In the genomic region with DNA sequence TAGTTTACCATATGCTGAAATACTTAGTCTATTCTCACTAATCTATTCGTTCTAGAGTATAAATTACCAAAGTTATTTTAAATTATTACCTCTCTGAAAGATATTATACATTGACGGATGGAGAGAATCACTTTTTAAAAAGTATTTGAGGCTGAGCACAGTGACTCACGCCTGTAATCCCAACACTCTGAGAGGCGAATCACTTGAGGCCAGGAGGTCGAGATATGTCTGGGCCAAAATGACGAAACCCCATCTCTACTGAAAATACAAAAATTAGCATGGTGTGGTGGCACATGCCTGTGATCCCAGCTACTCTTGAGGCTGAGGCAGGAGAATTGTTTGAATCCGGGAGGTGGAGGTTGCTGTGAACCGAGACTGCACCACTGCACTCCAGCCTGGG, we compare ENCODE assay signal across 24 cellular contexts.
"Had no signal": no experiment of that assay in that cellular context is flagged by ENCODE, and none has a peak within 500 bp of the region (broad histone marks: within the 10 kb centered on the region; RNA-seq: fewer than 3 reads in every experiment).

No MANE protein-coding gene starts in this region.

- H3K27me3 ChIP-seq: body of pancreas, breast epithelium, colonic mucosa, esophagus squamous epithelium, gastroesophageal sphincter, heart right ventricle had no signal

- H3K27ac ChIP-seq: body of pancreas, breast epithelium, colonic mucosa, epithelial cell of prostate, esophagus squamous epithelium, gastroesophageal sphincter, heart right ventricle had no signal

- H3K4me1 ChIP-seq: breast epithelium, colonic mucosa had no signal

- ATAC-seq: activated CD4-positive, alpha-beta T cell treated with anti-CD3 and anti-CD28 coated beads for 36 hours; activated T-cell treated with anti-CD3 and anti-CD28 coated beads, Interleukin-2, amount 50 U/mL, for 72 hours; body of pancreas; gastroesophageal sphincter; heart right ventricle had no signal

- H3K4me3 ChIP-seq: body of pancreas, breast epithelium, colonic mucosa, esophagus squamous epithelium, gastroesophageal sphincter, heart right ventricle had no signal

- H3K9me3 ChIP-seq: body of pancreas, breast epithelium, colonic mucosa, esophagus squamous epithelium, gastroesophageal sphincter, heart right ventricle had no signal

- H3K36me3 ChIP-seq: breast epithelium, colonic mucosa, esophagus squamous epithelium, gastroesophageal sphincter, heart right ventricle had no signal

- DNase-seq: activated CD4-positive, alpha-beta memory T cell treated with anti-CD3 and anti-CD28 coated beads, Interleukin-2, amount 10 ng/mL, durations not matched to agents 7 days and 5 days; activated CD4-positive, alpha-beta T cell treated with anti-CD3 and anti-CD28 coated beads for 36 hours; activated CD4-positive, alpha-beta T cell treated with anti-CD3 and anti-CD28 coated beads, Interleukin-2, amount 10 ng/mL, durations not matched to agents 7 days and 5 days; activated CD4-positive, alpha-beta T cell treated with anti-CD3 and anti-CD28 coated beads, Interleukin-2, amount 50 U/mL, for 4 hours; activated CD4-positive, CD25-positive, alpha-beta regulatory T cell; activated CD4-positive, CD25-positive, alpha-beta regulatory T cell treated with anti-CD3 and anti-CD28 coated beads, Interleukin-2, amount 50 U/mL, for 72 hours; activated CD8-positive, alpha-beta memory T cell treated with anti-CD3 and anti-CD28 coated beads, Interleukin-2, amount 50 U/mL, for 48 hours; activated gamma-delta T cell; activated naive CD4-positive, alpha-beta T cell; activated naive CD4-positive, alpha-beta T cell treated with anti-CD3 and anti-CD28 coated beads, Interleukin-2, amount 50 U/mL, for 16 hours; activated T-cell treated with anti-CD3 and anti-CD28 coated beads for 4 hours; activated T-cell treated with anti-CD3 and anti-CD28 coated beads, Interleukin-2, amount 50 U/mL, for 24 hours; activated T-cell treated with anti-CD3 and anti-CD28 coated beads, Interleukin-2, amount 50 U/mL, for 72 hours; amygdala; body of pancreas; colonic mucosa; effector CD8-positive, alpha-beta T cell; esophagus squamous epithelium; foreskin melanocyte; heart right ventricle; T-helper 2 cell had no signal
